In genomic region chr17:49294126-49294525, GRCh38 we compare ENCODE assay signal across 21 cellular contexts.
"Had no signal": no experiment of that assay in that cellular context is flagged by ENCODE, and none has a peak within 500 bp of the region (broad histone marks: within the 10 kb centered on the region; RNA-seq: fewer than 3 reads in every experiment).

No MANE protein-coding gene starts in this region.

- ATAC-seq: gastroesophageal sphincter; left lobe of liver; mucosa of descending colon; naive thymus-derived CD8-positive, alpha-beta T cell had no signal

- H3K9me3 Mint-ChIP-seq: naive thymus-derived CD8-positive, alpha-beta T cell; neural crest cell had no signal

- H3K4me3 Mint-ChIP-seq: naive thymus-derived CD8-positive, alpha-beta T cell; neural crest cell had no signal

- DNase-seq: cortex of kidney; effector memory CD4-positive, alpha-beta T cell; esophagus squamous epithelium; foreskin fibroblast; glutamatergic neuron; islet precursor cell; mucosa of descending colon; naive thymus-derived CD8-positive, alpha-beta T cell; ovary; sigmoid colon; stimulated activated CD4-positive, alpha-beta T cell treated with anti-CD3 and anti-CD28 coated beads, Interleukin-12 subunit alpha, Interleukin-12 subunit beta, amount 100 ng/mL, for 4 hours; stimulated activated naive CD4-positive, alpha-beta T cell treated with Interleukin-2 at 50 U/mL for 16 hours; tibial artery; upper lobe of left lung; uterus had no signal

- H3K4me3 ChIP-seq: esophagus squamous epithelium, gastroesophageal sphincter, mucosa of descending colon, ovary, right atrium auricular region, sigmoid colon, skin epidermis, tibial artery, upper lobe of left lung, uterus had no signal

- H3K27me3 ChIP-seq: esophagus squamous epithelium, gastroesophageal sphincter, ovary, right atrium auricular region, sigmoid colon, tibial artery, upper lobe of left lung, uterus had no signal

- H3K4me1 ChIP-seq: esophagus squamous epithelium, right atrium auricular region, sigmoid colon, tibial artery, upper lobe of left lung, uterus had no signal

- H3K27me3 Mint-ChIP-seq: naive thymus-derived CD8-positive, alpha-beta T cell had no signal

- H3K9me3 ChIP-seq: esophagus squamous epithelium, gastroesophageal sphincter, mucosa of descending colon, ovary, right atrium auricular region, sigmoid colon, tibial artery, upper lobe of left lung, uterus had no signal

- H3K27ac ChIP-seq: epithelial cell of prostate, esophagus squamous epithelium, gastroesophageal sphincter, ovary, right atrium auricular region, sigmoid colon, skin epidermis, tibial artery, upper lobe of left lung, uterus had no signal

- H3K36me3 ChIP-seq: ovary, uterus had no signal
